In the genomic region with DNA sequence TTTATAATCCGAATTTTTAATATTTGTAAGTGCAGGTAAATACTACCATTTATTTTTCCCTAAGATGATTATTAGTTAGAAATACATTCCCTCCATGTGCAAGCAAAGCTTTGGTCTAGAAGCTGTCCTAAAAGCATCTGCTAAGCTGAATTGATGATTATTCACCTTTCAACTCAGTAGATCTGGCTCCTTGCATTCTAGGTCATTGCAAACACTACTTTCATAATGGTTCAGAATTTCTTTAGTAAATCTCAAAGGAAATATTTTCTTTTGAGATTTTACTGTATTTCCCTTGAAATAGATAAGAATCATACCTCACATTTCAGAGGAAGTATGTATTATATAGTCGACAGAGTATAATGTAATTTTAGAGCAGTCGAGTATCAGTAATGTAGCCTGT, we compare ENCODE assay signal across 9 cellular contexts. TPM values are rescaled to one million over a fixed set of nuclear protein-coding genes. Genes with fewer than 3 reads are reported as not detected.
DNase-seq lines count a peak whose midpoint lies in the region; ATAC-seq, FAIRE-seq and TF ChIP-seq lines count a peak whose summit lies in the region.
"Had no signal": no experiment of that assay in that cellular context is flagged by ENCODE, and none has a peak within 500 bp of the region (broad histone marks: within the 10 kb centered on the region; RNA-seq: fewer than 3 reads in every experiment).

No MANE protein-coding gene starts in this region.

- peak overlapping the region; percentile 0 to 74 for H3K9ac ChIP-seq in kidney (ENCODE audit: low read length in 2 of 2)

- H3K27me3 Mint-ChIP-seq in activated naive CD4-positive, alpha-beta T cell treated with anti-CD3 and anti-CD28 coated beads for 36 hours (ENCODE audit: low read depth) = no peaks in the 10 kb centered on the region
- H3K27me3 Mint-ChIP-seq in activated naive CD8-positive, alpha-beta T cell treated with anti-CD3 and anti-CD28 coated beads for 36 hours = peaks cover 6% of the 10 kb centered on the region

- no peak overlapping the region for H3K27ac ChIP-seq in kidney (ENCODE audit: low read depth in 2 of 2, low read length in 2 of 2)
- peak overlapping the region; percentile 97 to 98 for H3K27ac ChIP-seq in tibial artery

- peak overlapping the region; percentile 50 for H3K27ac Mint-ChIP-seq in activated naive CD4-positive, alpha-beta T cell treated with anti-CD3 and anti-CD28 coated beads for 36 hours
- H3K27ac Mint-ChIP-seq in activated naive CD8-positive, alpha-beta T cell treated with anti-CD3 and anti-CD28 coated beads for 36 hours = peak overlapping the region; percentile 12

- DNase-seq in activated naive CD4-positive, alpha-beta T cell treated with anti-CD3 and anti-CD28 coated beads for 36 hours = no peak
- no peak for DNase-seq in activated naive CD4-positive, alpha-beta T cell treated with anti-CD3 and anti-CD28 coated beads, Interleukin-2, amount 50 U/mL, for 16 hours
- DNase-seq in activated naive CD8-positive, alpha-beta T cell treated with anti-CD3 and anti-CD28 coated beads for 36 hours = no peak
- DNase-seq in kidney (no peak), tibial artery (no peak), GOT3 (lab: John Stamatoyannopoulos, UW) (no peak), dedifferentiated amniotic fluid mesenchymal stem cell (ENCODE audit: extremely low spot score) (no peak)
- DNase-seq: GDM1 had no signal

- FAIRE-seq in kidney (lab: Jason Lieb, UNC) = no peak

- no peak for ATAC-seq in HG03521 (IDR thresholded peaks at IDR 0.05; ENCODE audit: unreplicated experiment)

- peak overlapping the region; percentile 60 for H3K4me3 Mint-ChIP-seq in activated naive CD4-positive, alpha-beta T cell treated with anti-CD3 and anti-CD28 coated beads for 36 hours
- H3K4me3 Mint-ChIP-seq in activated naive CD8-positive, alpha-beta T cell treated with anti-CD3 and anti-CD28 coated beads for 36 hours = peak overlapping the region; percentile 69

- H3K36me3 Mint-ChIP-seq in activated naive CD4-positive, alpha-beta T cell treated with anti-CD3 and anti-CD28 coated beads for 36 hours (ENCODE audit: low read depth) = peaks cover 7% of the 10 kb centered on the region
- H3K36me3 Mint-ChIP-seq in activated naive CD8-positive, alpha-beta T cell treated with anti-CD3 and anti-CD28 coated beads for 36 hours = peaks cover 12% of the 10 kb centered on the region

- CTCF ChIA-PET in activated naive CD4-positive, alpha-beta T cell treated with anti-CD3 and anti-CD28 coated beads for 36 hours (lab: Charles Lee) = interaction anchor here (0.6 to 3.1 kb wide), 3 partner anchors 96 to 322 kb away, joined by 3 to 10 read pairs (median 8); no protein-coding TSS in a partner anchor

- TF ChIP-seq CTCF in kidney (IDR thresholded peaks at IDR 0.05; ENCODE audit: borderline replicate concordance, extremely low read depth, insufficient read depth) (no peak), tibial artery (IDR thresholded peaks at IDR 0.05) (no peak)

- H3K9me3 Mint-ChIP-seq in activated naive CD4-positive, alpha-beta T cell treated with anti-CD3 and anti-CD28 coated beads for 36 hours = no peaks in the 10 kb centered on the region
- H3K9me3 Mint-ChIP-seq in activated naive CD8-positive, alpha-beta T cell treated with anti-CD3 and anti-CD28 coated beads for 36 hours = no peaks in the 10 kb centered on the region

- H3K4me1 ChIP-seq in kidney (ENCODE audit: control insufficient read depth in 1 of 2, insufficient read depth in 1 of 2, low read depth in 1 of 2, low read length in 2 of 2) (peaks cover 3 to 7% of the 10 kb centered on the region in 2 donors), tibial artery (peaks cover 0 to 47% (median 4%) of the 10 kb centered on the region in 4 donors)

- H3K4me1 Mint-ChIP-seq in activated naive CD4-positive, alpha-beta T cell treated with anti-CD3 and anti-CD28 coated beads for 36 hours (ENCODE audit: low read depth) = peaks cover 41% of the 10 kb centered on the region
- peaks cover 46% of the 10 kb centered on the region for H3K4me1 Mint-ChIP-seq in activated naive CD8-positive, alpha-beta T cell treated with anti-CD3 and anti-CD28 coated beads for 36 hours

- peak overlapping the region; percentile 35 to 84 for H3K4me3 ChIP-seq in kidney (ENCODE audit: low read length in 2 of 2)
- peak overlapping the region; percentile 86 to 99 for H3K4me3 ChIP-seq in tibial artery

- H3K9me3 ChIP-seq in kidney (ENCODE audit: control insufficient read depth in 1 of 2, low read length in 2 of 2) = no peaks in the 10 kb centered on the region
- H3K9me3 ChIP-seq in tibial artery = no peaks in the 10 kb centered on the region

- no peaks in the 10 kb centered on the region for H3K27me3 ChIP-seq in tibial artery

- no peaks in the 10 kb centered on the region for H3K36me3 ChIP-seq in kidney (ENCODE audit: control insufficient read depth in 1 of 2, insufficient read depth in 2 of 2, low read length in 2 of 2)
- H3K36me3 ChIP-seq in tibial artery = no peaks in the 10 kb centered on the region

- intact Hi-C loops in activated naive CD4-positive, alpha-beta T cell treated with anti-CD3 and anti-CD28 coated beads for 36 hours (cut with micrococcal nuclease) = loop anchor here (2.0 to 10.0 kb wide), 5 partner anchors 31 to 1123 kb away; partner anchors contain the start of genes GOLT1B, LDHB and RECQL
- intact Hi-C loops in kidney (cut with DNase I) = no loop called here
- intact Hi-C loops in tibial artery (cut with DNase I; ENCODE audit: low total_unique reads) = loop anchor here (5.0 kb wide), 1 partner anchor 85 kb away; the partner anchor contains the start of gene C2CD5

RNA-seq across cellular contexts. Expression of gene ETNK1, which starts 2.4 kb away (rescaled TPM):
- 10 to 100 TPM; 35.9 to 39.4 TPM for total RNA-seq in activated naive CD4-positive, alpha-beta T cell treated with anti-CD3 and anti-CD28 coated beads for 36 hours
- total RNA-seq in activated naive CD8-positive, alpha-beta T cell treated with anti-CD3 and anti-CD28 coated beads for 36 hours = 10 to 100 TPM; 51.7 to 52.7 TPM
- total RNA-seq in kidney = 83.4 TPM
- 12.7 TPM for polyA plus RNA-seq in kidney (ENCODE audit: insufficient read depth, low read depth, low replicate concordance)

Comparison
In these comparisons a context has a peak if more than half of its experiments do, and no peak if none do; other contexts are left out.
1. H3K27ac ChIP-seq: peak in tibial artery (2 of 2); none in kidney (0 of 2).